Comparison of ENCODE assay signal across 15 cellular contexts in the genomic region with DNA sequence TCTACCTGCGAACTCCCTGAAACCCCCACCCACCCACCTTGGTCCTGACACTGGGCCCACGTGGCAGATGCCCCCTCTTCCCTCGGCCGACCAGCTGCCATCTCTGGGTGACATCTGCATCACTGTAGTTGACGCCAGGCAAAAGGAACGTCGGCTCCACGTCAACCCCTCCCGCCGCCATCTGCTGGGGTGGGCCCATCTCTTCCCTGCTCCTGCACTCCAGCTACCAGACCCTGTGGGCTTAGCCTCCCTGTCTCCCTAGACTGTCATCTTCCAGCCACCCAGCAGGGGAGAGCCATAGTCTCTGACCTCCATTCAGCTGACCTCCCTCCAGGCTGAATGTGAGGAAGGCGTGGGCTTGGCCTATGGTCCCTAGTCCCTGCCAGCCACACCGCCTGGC. TPM values are rescaled to one million over a fixed set of nuclear protein-coding genes. Genes with fewer than 3 reads are reported as not detected.
DNase-seq lines count a peak whose midpoint lies in the region; ATAC-seq, FAIRE-seq and TF ChIP-seq lines count a peak whose summit lies in the region.
"Had no signal": no experiment of that assay in that cellular context is flagged by ENCODE, and none has a peak within 500 bp of the region (broad histone marks: within the 10 kb centered on the region; RNA-seq: fewer than 3 reads in every experiment).

No MANE protein-coding gene starts in this region.

- no peak for TF ChIP-seq CTCF in A549 (IDR thresholded peaks at IDR 0.05)
- no peak for TF ChIP-seq CTCF in HCT116 (IDR thresholded peaks at IDR 0.05 in 2 of 3, conservative IDR thresholded peaks at IDR 0.05 in 1 of 3; ENCODE audit: borderline replicate concordance in 1 of 3, insufficient read depth in 1 of 3, low read depth in 2 of 3, low read length in 2 of 3)
- TF ChIP-seq CTCF in neural crest cell (conservative IDR thresholded peaks at IDR 0.05): no peak

- peak overlapping the region; percentile 3 for H3K27ac Mint-ChIP-seq in neural crest cell (ENCODE audit: unreplicated experiment)

- no peaks in the 10 kb centered on the region for H4K20me1 ChIP-seq in HCT116 (ENCODE audit: insufficient read depth)

- H3K4me3 Mint-ChIP-seq in neural crest cell: no peak overlapping the region

- H3K9me3 ChIP-seq in A549 (no peaks in the 10 kb centered on the region), HCT116 (ENCODE audit: control insufficient read depth in 1 of 2, insufficient read depth in 1 of 2, low read depth in 1 of 2, low read length in 2 of 2) (no peaks in the 10 kb centered on the region), SJCRH30 (replicated peaks) (no peaks in the 10 kb centered on the region), small intestine (ENCODE audit: control insufficient read depth, low read depth) (no peaks in the 10 kb centered on the region)

- BruUV-seq in HCT116 (replicated peaks; lab: Mats Ljungman, UMichigan): no TSS peak

- ATAC-seq in A549 (peak; percentile 11 to 22; a peak in 1 of 6 replicates), HCT116 (peak; percentile 14; the same call in 1 of the 2 replicates), GM18498 (IDR thresholded peaks at IDR 0.05; ENCODE audit: unreplicated experiment) (no peak)

- H3K27ac ChIP-seq in A549 (no peak overlapping the region), HCT116 (ENCODE audit: low read depth, low read length) (no peak overlapping the region), SJCRH30 (peak overlapping the region; percentile 64), small intestine (ENCODE audit: low read depth in 1 of 2, low read length in 1 of 2) (no peak overlapping the region)
- H3K27ac ChIP-seq: KMS-11, RWPE1 had no signal

- no peak overlapping the region for H2AFZ ChIP-seq in HCT116 (ENCODE audit: low read depth, low read length, poor library complexity, severe bottlenecking)

- no peak overlapping the region for H3K4me3 ChIP-seq in A549
- H3K4me3 ChIP-seq in HCT116 (replicated peaks in 1 of 2; ENCODE audit: low read depth in 1 of 2, low read length in 2 of 2): no peak overlapping the region
- H3K4me3 ChIP-seq in SJCRH30: no peak overlapping the region
- no peak overlapping the region for H3K4me3 ChIP-seq in small intestine (ENCODE audit: low read depth in 1 of 2, low read length in 2 of 2)

- H3K36me3 Mint-ChIP-seq in neural crest cell (ENCODE audit: low read depth): peaks cover 10% of the 10 kb centered on the region

- no peaks in the 10 kb centered on the region for H3K9me3 Mint-ChIP-seq in neural crest cell

- H3K4me1 ChIP-seq in A549 (no peaks in the 10 kb centered on the region), HCT116 (ENCODE audit: control insufficient read depth in 1 of 2, insufficient read depth in 2 of 2, low read length in 2 of 2) (peaks cover 3 to 5% of the 10 kb centered on the region in 2 experiments; a peak in 3 of 4 replicates), SJCRH30 (peaks cover 33% of the 10 kb centered on the region), small intestine (ENCODE audit: control insufficient read depth in 2 of 2, insufficient read depth in 1 of 2, low read depth in 1 of 2, low read length in 1 of 2) (no peaks in the 10 kb centered on the region)

- TF ChIP-seq POLR2A in A549 (IDR thresholded peaks at IDR 0.05; ENCODE audit: low read length) (no peak), HCT116 (IDR thresholded peaks at IDR 0.05; ENCODE audit: borderline replicate concordance, extremely low read depth, insufficient read depth, insufficient read length) (no peak)

- H3K36me3 ChIP-seq in HCT116 (ENCODE audit: control insufficient read depth in 1 of 2, insufficient read depth in 2 of 2, low read length in 2 of 2) (no peaks in the 10 kb centered on the region; a peak in 2 of 4 replicates), SJCRH30 (0 out of 2 replicates have a peak, but pooled peaks cover 3% of the 10 kb centered on the region), small intestine (ENCODE audit: control insufficient read depth in 2 of 2, insufficient read depth in 2 of 2, low read length in 2 of 2) (no peaks in the 10 kb centered on the region)

- no peaks in the 10 kb centered on the region for H3K4me1 Mint-ChIP-seq in neural crest cell

- no peaks in the 10 kb centered on the region for H3K79me2 ChIP-seq in HCT116 (ENCODE audit: insufficient read depth, low read length)

- H3K9me2 ChIP-seq in HCT116 (ENCODE audit: insufficient read depth): no peaks in the 10 kb centered on the region

- TF ChIP-seq RAD21 in A549 (conservative IDR thresholded peaks at IDR 0.05 in 1 of 2, IDR thresholded peaks at IDR 0.05 in 1 of 2) (no peak), HCT116 (IDR thresholded peaks at IDR 0.05; ENCODE audit: low read depth) (no peak)

- H3K27me3 ChIP-seq in HCT116 (ENCODE audit: insufficient read depth, low read length) (no peaks in the 10 kb centered on the region), SJCRH30 (no peaks in the 10 kb centered on the region), small intestine (ENCODE audit: control insufficient read depth in 2 of 2, insufficient read depth in 2 of 2, low read length in 2 of 2) (no peaks in the 10 kb centered on the region)

- no peak for DNase-seq in A549 (ENCODE audit: low read depth in 1 of 2, low spot score in 1 of 2)
- DNase-seq in HCT116 (ENCODE audit: low read depth, low spot score): no peak
- no peak for DNase-seq in SJCRH30
- no peak for DNase-seq in neural crest cell (ENCODE audit: low read depth, low spot score)
- no peak for DNase-seq in small intestine
- DNase-seq in DMS53 (lab: John Stamatoyannopoulos, UW): no peak
- DNase-seq: ACHN, COR-L47, H7, NCI-H1436 treated with DMSO at 0.1 percent for 48 hours, NCI-H2081 treated with DMSO at 0.1 percent for 48 hours, NCI-H345 had no signal

- H3K9ac ChIP-seq in HCT116 (ENCODE audit: low read length): no peak overlapping the region
- H3K9ac ChIP-seq: KMS-11 had no signal

- RAD21 ChIA-PET in HCT116 (lab: Charles Lee; ENCODE audit: low non-redundant PET in 1 of 2, low total read pairs in 2 of 2, uncharacterized antibody in 2 of 2, unreplicated experiment in 2 of 2): no interaction called here

- H3K27me3 Mint-ChIP-seq in neural crest cell (ENCODE audit: low read depth): no peaks in the 10 kb centered on the region

- no peak overlapping the region for H3K4me2 ChIP-seq in A549
- H3K4me2 ChIP-seq in HCT116 (ENCODE audit: low read length): no peak overlapping the region
- H3K4me2 ChIP-seq: KMS-11 had no signal

- CTCF ChIA-PET in A549 (lab: Yijun Ruan, JAX): interaction anchor here (1.5 kb wide), 1 partner anchor 42 kb away, joined by 3 read pairs; no protein-coding TSS in a partner anchor
- CTCF ChIA-PET in HCT116 (lab: Charles Lee): no interaction called here

- WGBS in A549 (ENCODE audit: missing lambda C conversion rate): 95% methylated on average over 12 of the region's 12 CpGs
- 94 to 97% (median 95%) methylated on average over 12 of the region's 12 CpGs for WGBS in small intestine, 3 donors

- TF ChIP-seq EP300 in A549 (IDR thresholded peaks at IDR 0.05): no peak

- POLR2A ChIA-PET in A549 (lab: Yijun Ruan, JAX): no interaction called here
- POLR2A ChIA-PET in HCT116 (lab: Charles Lee): no interaction called here

- no peak for FAIRE-seq in A549 (lab: Jason Lieb, UNC)
- no peak for FAIRE-seq in small intestine (lab: Jason Lieb, UNC)

- intact Hi-C loops in HCT116 (cut with micrococcal nuclease): no loop called here

RNA-seq across cellular contexts. Expression of a gene that starts 21.3 kb away (rescaled TPM):
- polyA plus RNA-seq in A549 (2011; rRNA removed) (53.8 and 58.4 TPM in 2 replicates), A549 (2017; fragmentation: RNase III; extraction: RNeasy Plus Mini Kit Qiagen cat#74134 plus additional on column Dnase treatment) (70.5 to 74.4 TPM (median 70.6 TPM) in 3 replicates), small intestine (10 to 100 TPM; 13.6 to 67.1 (median 17.0) TPM)
- 86.9 and 87.3 TPM in 2 replicates for polyA plus RNA-seq in A549 (2012; cell fraction: cytosol; rRNA removed)
- polyA plus RNA-seq in A549 (2012; cell fraction: nucleus; rRNA removed): 85.8 and 99.4 TPM in 2 replicates
- 56.0 and 69.2 TPM in 2 replicates for polyA minus RNA-seq in A549 (2011; rRNA and poly(A)+ RNA removed)
- total RNA-seq in HCT116 (2021; ENCODE audit: unreplicated experiment) (102 TPM), neural crest cell (81.8 and 82.4 TPM in 2 replicates)
- 92.1 and 103 TPM in 2 replicates for polyA plus RNA-seq in HCT116 (2012)
- total RNA-seq in SJCRH30 (2014; rRNA removed; shearing (Covaris generic)): 51.4 and 56.7 TPM in 2 replicates

RNA-seq across cellular contexts. Expression of a gene that starts 36.4 kb away (rescaled TPM):
- polyA plus RNA-seq in A549 (2011; rRNA removed) (60.4 and 72.6 TPM in 2 replicates), A549 (2017; fragmentation: RNase III; extraction: RNeasy Plus Mini Kit Qiagen cat#74134 plus additional on column Dnase treatment) (39.4 to 45.7 TPM (median 41.3 TPM) in 3 replicates), small intestine (10 to 100 TPM; 30.5 to 47.2 (median 42.7) TPM)
- 74.8 and 78.3 TPM in 2 replicates for polyA plus RNA-seq in A549 (2012; cell fraction: cytosol; rRNA removed)
- polyA plus RNA-seq in A549 (2012; cell fraction: nucleus; rRNA removed): 123 and 157 TPM in 2 replicates
- 115 and 145 TPM in 2 replicates for polyA minus RNA-seq in A549 (2011; rRNA and poly(A)+ RNA removed)
- total RNA-seq in HCT116 (2021; ENCODE audit: unreplicated experiment) (55.5 TPM), neural crest cell (75.5 and 78.1 TPM in 2 replicates)
- 53.0 and 60.8 TPM in 2 replicates for polyA plus RNA-seq in HCT116 (2012)
- total RNA-seq in SJCRH30 (2014; rRNA removed; shearing (Covaris generic)): 40.6 and 42.6 TPM in 2 replicates

RNA-seq across cellular contexts. Expression of a gene that starts 46.6 kb away (rescaled TPM):
- polyA plus RNA-seq in A549 (2011; rRNA removed) (83.5 and 87.8 TPM in 2 replicates), A549 (2017; fragmentation: RNase III; extraction: RNeasy Plus Mini Kit Qiagen cat#74134 plus additional on column Dnase treatment) (145 to 150 TPM (median 146 TPM) in 3 replicates), small intestine (10 to 100 TPM in 1 of 3 donors, 1 to 10 TPM in 2; 5.1 to 53.3 (median 7.3) TPM)
- polyA plus RNA-seq in A549 (2012; cell fraction: cytosol; rRNA removed): 286 and 346 TPM in 2 replicates
- polyA plus RNA-seq in A549 (2012; cell fraction: nucleus; rRNA removed): 714 and 975 TPM in 2 replicates
- 46.9 and 63.5 TPM in 2 replicates for polyA minus RNA-seq in A549 (2011; rRNA and poly(A)+ RNA removed)
- total RNA-seq in HCT116 (2021; ENCODE audit: unreplicated experiment) (50.3 TPM), neural crest cell (40.0 and 40.2 TPM in 2 replicates)
- polyA plus RNA-seq in HCT116 (2012): 61.5 and 64.3 TPM in 2 replicates
- total RNA-seq in SJCRH30 (2014; rRNA removed; shearing (Covaris generic)): 26.0 and 26.9 TPM in 2 replicates

RNA-seq across cellular contexts. Expression of a gene that starts 46.9 kb away (rescaled TPM):
- 140 and 197 TPM in 2 replicates for polyA plus RNA-seq in A549 (2011; rRNA removed)
- polyA plus RNA-seq in A549 (2012; cell fraction: cytosol; rRNA removed): 1,407 and 1,430 TPM in 2 replicates
- 294 and 364 TPM in 2 replicates for polyA plus RNA-seq in A549 (2012; cell fraction: nucleus; rRNA removed)
- polyA plus RNA-seq in A549 (2017; fragmentation: RNase III; extraction: RNeasy Plus Mini Kit Qiagen cat#74134 plus additional on column Dnase treatment): 773 to 868 TPM (median 807 TPM) in 3 replicates
- 73.3 and 88.5 TPM in 2 replicates for polyA minus RNA-seq in A549 (2011; rRNA and poly(A)+ RNA removed)
- total RNA-seq in HCT116 (2021; ENCODE audit: unreplicated experiment): 211 TPM
- polyA plus RNA-seq in HCT116 (2012): 308 and 311 TPM in 2 replicates
- total RNA-seq in SJCRH30 (2014; rRNA removed; shearing (Covaris generic)): 292 and 344 TPM in 2 replicates
- 128 and 134 TPM in 2 replicates for total RNA-seq in neural crest cell
- 100 to 1,000 TPM; 124 to 140 (median 139) TPM for polyA plus RNA-seq in small intestine

RNA-seq across cellular contexts. Expression of a gene that starts 56.5 kb away (rescaled TPM):
- polyA plus RNA-seq in A549 (2011; rRNA removed) (409 and 523 TPM in 2 replicates), A549 (2017; fragmentation: RNase III; extraction: RNeasy Plus Mini Kit Qiagen cat#74134 plus additional on column Dnase treatment) (649 to 701 TPM (median 695 TPM) in 3 replicates), small intestine (100 to 1,000 TPM; 187 to 359 (median 242) TPM)
- 964 and 1,353 TPM in 2 replicates for polyA plus RNA-seq in A549 (2012; cell fraction: cytosol; rRNA removed)
- 1,564 and 2,065 TPM in 2 replicates for polyA plus RNA-seq in A549 (2012; cell fraction: nucleus; rRNA removed)
- polyA minus RNA-seq in A549 (2011; rRNA and poly(A)+ RNA removed): 530 and 576 TPM in 2 replicates
- total RNA-seq in HCT116 (2021; ENCODE audit: unreplicated experiment) (296 TPM), neural crest cell (101 and 108 TPM in 2 replicates)
- polyA plus RNA-seq in HCT116 (2012): 435 and 571 TPM in 2 replicates
- 122 and 133 TPM in 2 replicates for total RNA-seq in SJCRH30 (2014; rRNA removed; shearing (Covaris generic))
